Comparison of ENCODE assay signal across 1 cellular context in the genomic region with DNA sequence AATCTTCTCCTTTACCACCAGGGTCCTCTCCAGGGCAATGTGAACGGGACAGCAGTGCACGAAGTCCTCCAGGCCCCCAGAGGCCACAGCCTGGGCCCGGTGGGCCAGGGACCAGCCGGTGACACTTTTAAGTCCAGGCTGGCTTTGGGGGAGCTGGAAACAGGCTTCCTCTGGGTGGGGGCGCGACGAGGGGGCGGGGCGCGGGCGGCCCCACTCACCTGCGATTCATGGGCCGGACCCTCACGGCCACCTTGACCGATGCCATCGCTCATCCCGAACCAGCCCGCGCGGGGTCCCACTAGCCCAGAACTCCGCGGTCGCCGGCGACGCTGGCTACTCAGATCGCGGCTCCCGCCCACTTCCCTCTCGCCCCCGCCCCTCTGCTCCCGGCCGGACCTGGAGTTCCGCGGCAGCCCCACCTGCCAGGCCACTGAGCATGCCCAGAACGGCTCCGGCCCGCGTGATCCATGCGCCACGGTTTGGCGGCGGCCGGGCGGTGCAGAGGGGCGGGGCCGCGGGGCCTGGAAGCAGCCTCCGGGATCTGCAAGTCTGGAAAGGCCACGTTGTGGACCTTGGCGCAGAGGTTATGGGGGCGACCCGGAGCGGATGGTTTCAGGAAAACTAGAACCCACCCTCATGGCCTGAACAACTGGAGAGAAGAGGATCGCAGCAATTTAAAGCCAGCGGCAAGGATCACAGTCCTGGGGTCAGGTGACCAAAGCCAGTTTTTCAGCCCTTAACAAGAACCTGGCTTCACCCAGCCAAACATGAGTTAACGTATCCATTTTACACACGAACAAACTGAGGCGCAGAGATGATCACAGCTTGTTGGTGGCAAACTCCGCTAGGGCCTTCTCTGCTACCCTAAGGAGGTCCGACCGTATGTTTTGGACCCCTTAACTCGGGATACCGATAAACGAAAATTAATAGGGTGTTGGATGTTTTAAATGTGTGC.
TF ChIP-seq lines count a peak whose summit lies in the region.

A gene with protein sequence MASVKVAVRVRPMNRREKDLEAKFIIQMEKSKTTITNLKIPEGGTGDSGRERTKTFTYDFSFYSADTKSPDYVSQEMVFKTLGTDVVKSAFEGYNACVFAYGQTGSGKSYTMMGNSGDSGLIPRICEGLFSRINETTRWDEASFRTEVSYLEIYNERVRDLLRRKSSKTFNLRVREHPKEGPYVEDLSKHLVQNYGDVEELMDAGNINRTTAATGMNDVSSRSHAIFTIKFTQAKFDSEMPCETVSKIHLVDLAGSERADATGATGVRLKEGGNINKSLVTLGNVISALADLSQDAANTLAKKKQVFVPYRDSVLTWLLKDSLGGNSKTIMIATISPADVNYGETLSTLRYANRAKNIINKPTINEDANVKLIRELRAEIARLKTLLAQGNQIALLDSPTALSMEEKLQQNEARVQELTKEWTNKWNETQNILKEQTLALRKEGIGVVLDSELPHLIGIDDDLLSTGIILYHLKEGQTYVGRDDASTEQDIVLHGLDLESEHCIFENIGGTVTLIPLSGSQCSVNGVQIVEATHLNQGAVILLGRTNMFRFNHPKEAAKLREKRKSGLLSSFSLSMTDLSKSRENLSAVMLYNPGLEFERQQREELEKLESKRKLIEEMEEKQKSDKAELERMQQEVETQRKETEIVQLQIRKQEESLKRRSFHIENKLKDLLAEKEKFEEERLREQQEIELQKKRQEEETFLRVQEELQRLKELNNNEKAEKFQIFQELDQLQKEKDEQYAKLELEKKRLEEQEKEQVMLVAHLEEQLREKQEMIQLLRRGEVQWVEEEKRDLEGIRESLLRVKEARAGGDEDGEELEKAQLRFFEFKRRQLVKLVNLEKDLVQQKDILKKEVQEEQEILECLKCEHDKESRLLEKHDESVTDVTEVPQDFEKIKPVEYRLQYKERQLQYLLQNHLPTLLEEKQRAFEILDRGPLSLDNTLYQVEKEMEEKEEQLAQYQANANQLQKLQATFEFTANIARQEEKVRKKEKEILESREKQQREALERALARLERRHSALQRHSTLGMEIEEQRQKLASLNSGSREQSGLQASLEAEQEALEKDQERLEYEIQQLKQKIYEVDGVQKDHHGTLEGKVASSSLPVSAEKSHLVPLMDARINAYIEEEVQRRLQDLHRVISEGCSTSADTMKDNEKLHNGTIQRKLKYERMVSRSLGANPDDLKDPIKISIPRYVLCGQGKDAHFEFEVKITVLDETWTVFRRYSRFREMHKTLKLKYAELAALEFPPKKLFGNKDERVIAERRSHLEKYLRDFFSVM (N-terminal part only) (minus strand): TSS at position 438 of the 955 bp plus-strand sequence. CDS start 173 bp downstream, at position 265.

TF ChIP-seq in GM12878, 131 proteins besides CTCF, POLR2A, EP300 and RAD21 (continued from another document):
- TF ChIP-seq USF2 (IDR thresholded peaks at IDR 0.05; ENCODE audit: borderline replicate concordance, low read depth, low read length) (peak; percentile 54; the same call in 1 of the 2 replicates), MLLT1 (IDR thresholded peaks at IDR 0.05) (peak; percentile 89; the same call in 1 of the 2 replicates), SRF (IDR thresholded peaks at IDR 0.05; ENCODE audit: low read depth in 2 of 2, low read length in 2 of 2) (no peak), GATAD2B (conservative IDR thresholded peaks at IDR 0.05; ENCODE audit: low read depth) (no peak; the same call in 1 of the 2 replicates), IKZF2 (IDR thresholded peaks at IDR 0.05) (peak; percentile 60 to 68), TCF12 (IDR thresholded peaks at IDR 0.05; ENCODE audit: low read depth, low read length) (peak; percentile 68; the same call in 1 of the 2 replicates), BHLHE40 (IDR thresholded peaks at IDR 0.05; ENCODE audit: borderline replicate concordance in 1 of 2, low read depth in 2 of 2, low read length in 1 of 2) (peak; percentile 37 to 71; a peak in 3 of 4 replicates), NR2F1 (conservative IDR thresholded peaks at IDR 0.05) (peak; percentile 49), SMAD1 (IDR thresholded peaks at IDR 0.05; ENCODE audit: low read depth, partially characterized antibody) (no peak), RAD51 (IDR thresholded peaks at IDR 0.05) (peak; percentile 90), YY1 (IDR thresholded peaks at IDR 0.05; ENCODE audit: low read depth, low read length) (peak; percentile 85), SIN3A (IDR thresholded peaks at IDR 0.05; ENCODE audit: low read depth, low read length) (no peak), DPF2 (IDR thresholded peaks at IDR 0.05) (peak; percentile 42; the same call in 1 of the 2 replicates), SP1 (IDR thresholded peaks at IDR 0.05; ENCODE audit: low read depth, low read length) (peak; percentile 92), E4F1 (IDR thresholded peaks at IDR 0.05; ENCODE audit: borderline replicate concordance, partially characterized antibody) (peak; percentile 20), RELB (IDR thresholded peaks at IDR 0.05; ENCODE audit: low read depth) (peak; percentile 89), EGR1 (IDR thresholded peaks at IDR 0.05; ENCODE audit: borderline replicate concordance in 1 of 2, low read depth in 2 of 2, low read length in 2 of 2) (peak in 1 of 2 experiments; percentile 52; a peak in 1 of 3 replicates), ZSCAN29 (IDR thresholded peaks at IDR 0.05) (peak; percentile 89), NRF1 (conservative IDR thresholded peaks at IDR 0.05; ENCODE audit: low read depth, low read length) (peak; percentile 41), ZBTB40 (IDR thresholded peaks at IDR 0.05; ENCODE audit: borderline replicate concordance) (no peak; the same call in 1 of the 2 replicates), KLF5 (IDR thresholded peaks at IDR 0.05; ENCODE audit: partially characterized antibody) (peak; percentile 58), ZNF207 (IDR thresholded peaks at IDR 0.05; ENCODE audit: borderline replicate concordance) (peak; percentile 78; the same call in 1 of the 2 replicates)
- TF ChIP-seq, protein P1, sequence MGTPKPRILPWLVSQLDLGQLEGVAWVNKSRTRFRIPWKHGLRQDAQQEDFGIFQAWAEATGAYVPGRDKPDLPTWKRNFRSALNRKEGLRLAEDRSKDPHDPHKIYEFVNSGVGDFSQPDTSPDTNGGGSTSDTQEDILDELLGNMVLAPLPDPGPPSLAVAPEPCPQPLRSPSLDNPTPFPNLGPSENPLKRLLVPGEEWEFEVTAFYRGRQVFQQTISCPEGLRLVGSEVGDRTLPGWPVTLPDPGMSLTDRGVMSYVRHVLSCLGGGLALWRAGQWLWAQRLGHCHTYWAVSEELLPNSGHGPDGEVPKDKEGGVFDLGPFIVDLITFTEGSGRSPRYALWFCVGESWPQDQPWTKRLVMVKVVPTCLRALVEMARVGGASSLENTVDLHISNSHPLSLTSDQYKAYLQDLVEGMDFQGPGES (IDR thresholded peaks at IDR 0.05): no peak
